Comparison of ENCODE assay signal across 1 cellular context in genomic region chr10:110065269-110065668, GRCh38.
A peak's percentile ranks its signal among the peaks of the same experiment; 100 is the strongest.
TF ChIP-seq lines count a peak whose summit lies in the region.

No MANE protein-coding gene starts in this region.

TF ChIP-seq in HEK293, 187 proteins besides CTCF, POLR2A, EP300 and RAD21:
- TF ChIP-seq TRIM28 (IDR thresholded peaks at IDR 0.05; ENCODE audit: borderline replicate concordance, low read length) (no peak), ZNF596 (tag by site-specific recombination; IDR thresholded peaks at IDR 0.05) (peak; percentile 78), ZNF121 (tag by site-specific recombination; IDR thresholded peaks at IDR 0.05) (0 out of 2 replicates have a peak, but pooled peaks have one; percentile 13), ZNF544 (tag by site-specific recombination; IDR thresholded peaks at IDR 0.05) (no peak), ZNF362 (tag by site-specific recombination; IDR thresholded peaks at IDR 0.05) (0 out of 2 replicates have a peak, but pooled peaks have one; percentile 46), ZNF580 (tag by site-specific recombination; IDR thresholded peaks at IDR 0.05) (no peak), ZNF202 (tag by site-specific recombination; IDR thresholded peaks at IDR 0.05; ENCODE audit: borderline replicate concordance) (no peak), ZFP3 (tag by site-specific recombination; IDR thresholded peaks at IDR 0.05; ENCODE audit: low read depth) (no peak)
